Comparison of ENCODE assay signal across 33 cellular contexts in the genomic region with DNA sequence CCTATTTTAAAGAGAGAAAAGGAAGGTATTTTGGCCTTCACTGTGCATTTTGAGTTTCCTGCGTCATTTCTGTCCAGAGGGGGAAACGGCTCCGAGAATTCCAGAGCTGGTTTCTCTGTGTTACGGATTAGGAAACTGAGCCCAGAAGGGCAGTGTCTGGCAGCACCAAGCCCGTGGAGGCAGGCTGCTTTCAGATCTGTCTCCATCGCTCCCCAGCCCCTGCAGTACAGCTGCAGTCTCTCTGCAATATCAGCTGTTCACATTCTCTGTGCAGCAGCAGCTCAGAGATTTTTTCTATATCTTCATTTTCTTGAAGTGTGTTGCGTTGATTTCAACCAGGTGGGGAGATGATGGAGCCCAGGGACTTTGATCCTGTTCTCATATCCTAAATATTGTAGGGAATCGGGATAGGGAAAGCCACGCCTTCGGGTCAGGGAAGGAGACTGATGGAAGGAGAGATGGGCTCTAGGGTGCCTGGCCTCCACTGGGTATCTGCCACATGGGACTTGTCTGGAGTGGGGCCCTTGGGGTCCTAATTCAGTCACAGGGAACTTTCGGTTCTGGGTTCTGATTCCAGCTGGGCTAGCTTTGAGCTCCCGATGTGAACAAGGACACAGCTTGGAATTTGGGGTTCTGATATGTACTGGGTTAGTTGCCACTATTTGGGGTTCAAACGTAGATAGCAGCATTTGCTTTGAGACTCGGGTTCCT. TPM values are rescaled to one million over a fixed set of nuclear protein-coding genes. Genes with fewer than 3 reads are reported as not detected.
"Had no signal": no experiment of that assay in that cellular context is flagged by ENCODE, and none has a peak within 500 bp of the region (broad histone marks: within the 10 kb centered on the region; RNA-seq: fewer than 3 reads in every experiment).

No MANE protein-coding gene starts in this region.

- H3K9me3 Mint-ChIP-seq: activated CD4-positive, alpha-beta T cell treated with anti-CD3 and anti-CD28 coated beads, Interleukin-2, amount 10 ng/mL, durations not matched to agents 7 days and 5 days; activated CD8-positive, alpha-beta T cell treated with anti-CD3 and anti-CD28 coated beads for 36 hours; activated naive CD4-positive, alpha-beta T cell treated with anti-CD3 and anti-CD28 coated beads, Interleukin-2, amount 50 U/mL, for 24 hours; activated T-helper 1 cell treated with anti-CD3 and anti-CD28 coated beads, Interleukin-12 subunit alpha, Interleukin-12 subunit beta, Interleukin-2, Interleukin-4 antibody, amounts not matched to agents 30 ng/mL and 10 ng/mL and 1 ng/mL, durations not matched to agents 14 hours and 24 hours and 36 hours; stimulated activated naive CD8-positive, alpha-beta T cell treated with anti-CD3 and anti-CD28 coated beads, Interleukin-15, Interleukin-2, amounts not matched to agents 100 ng/mL and 50 ng/mL, for 24 hours had no signal

- H3K27me3 ChIP-seq: thyroid gland had no signal

- H3K4me3 ChIP-seq: adrenal gland, lower lobe of right lung, ovary, psoas muscle, right atrium auricular region, thyroid gland, upper lobe of right lung had no signal

- H3K9me3 ChIP-seq: adrenal gland, lower lobe of right lung, neutrophil, ovary, psoas muscle, right atrium auricular region, thyroid gland, upper lobe of right lung had no signal

- ATAC-seq: activated CD8-positive, alpha-beta memory T cell treated with anti-CD3 and anti-CD28 coated beads, Interleukin-2, amount 10 ng/mL, durations not matched to agents 7 days and 5 days; activated CD8-positive, alpha-beta T cell treated with anti-CD3 and anti-CD28 coated beads for 36 hours; foreskin keratinocyte; left lobe of liver; lower lobe of right lung; naive thymus-derived CD4-positive, alpha-beta T cell; psoas muscle; upper lobe of right lung had no signal

- H3K27ac ChIP-seq: epithelial cell of prostate, foreskin keratinocyte, lower lobe of right lung, neutrophil, ovary, psoas muscle, right atrium auricular region, thyroid gland, upper lobe of right lung had no signal

- H3K27ac Mint-ChIP-seq: activated CD4-positive, alpha-beta T cell treated with anti-CD3 and anti-CD28 coated beads, Interleukin-2, amount 10 ng/mL, durations not matched to agents 7 days and 5 days; activated CD8-positive, alpha-beta memory T cell treated with anti-CD3 and anti-CD28 coated beads, Interleukin-2, amount 10 ng/mL, durations not matched to agents 7 days and 5 days; activated CD8-positive, alpha-beta T cell treated with anti-CD3 and anti-CD28 coated beads for 36 hours; activated naive CD4-positive, alpha-beta T cell treated with anti-CD3 and anti-CD28 coated beads, Interleukin-2, amount 50 U/mL, for 24 hours; activated T-helper 1 cell treated with anti-CD3 and anti-CD28 coated beads, Interleukin-12 subunit alpha, Interleukin-12 subunit beta, Interleukin-2, Interleukin-4 antibody, amounts not matched to agents 30 ng/mL and 10 ng/mL and 1 ng/mL, durations not matched to agents 14 hours and 24 hours and 36 hours; stimulated activated naive CD8-positive, alpha-beta T cell treated with anti-CD3 and anti-CD28 coated beads, Interleukin-15, Interleukin-2, amounts not matched to agents 100 ng/mL and 50 ng/mL, for 24 hours had no signal

- H3K4me3 Mint-ChIP-seq: activated CD4-positive, alpha-beta T cell treated with anti-CD3 and anti-CD28 coated beads, Interleukin-2, amount 10 ng/mL, durations not matched to agents 7 days and 5 days; activated CD8-positive, alpha-beta memory T cell treated with anti-CD3 and anti-CD28 coated beads, Interleukin-2, amount 10 ng/mL, durations not matched to agents 7 days and 5 days; activated CD8-positive, alpha-beta T cell treated with anti-CD3 and anti-CD28 coated beads for 36 hours; activated naive CD4-positive, alpha-beta T cell treated with anti-CD3 and anti-CD28 coated beads, Interleukin-2, amount 50 U/mL, for 24 hours; activated T-helper 1 cell treated with anti-CD3 and anti-CD28 coated beads, Interleukin-12 subunit alpha, Interleukin-12 subunit beta, Interleukin-2, Interleukin-4 antibody, amounts not matched to agents 30 ng/mL and 10 ng/mL and 1 ng/mL, durations not matched to agents 14 hours and 24 hours and 36 hours; stimulated activated naive CD8-positive, alpha-beta T cell treated with anti-CD3 and anti-CD28 coated beads, Interleukin-15, Interleukin-2, amounts not matched to agents 100 ng/mL and 50 ng/mL, for 24 hours had no signal

- H3K4me1 ChIP-seq: adrenal gland, foreskin keratinocyte had no signal

- DNase-seq: activated CD4-positive, alpha-beta T cell treated with anti-CD3 and anti-CD28 coated beads, Interleukin-2, amount 10 ng/mL, durations not matched to agents 7 days and 5 days; activated CD8-positive, alpha-beta memory T cell treated with anti-CD3 and anti-CD28 coated beads, Interleukin-2, amount 10 ng/mL, durations not matched to agents 7 days and 5 days; activated CD8-positive, alpha-beta T cell treated with anti-CD3 and anti-CD28 coated beads for 36 hours; activated gamma-delta T cell; activated T-cell treated with anti-CD3 and anti-CD28 coated beads for 4 hours; adrenal gland; central memory CD4-positive, alpha-beta T cell; foreskin keratinocyte; immature natural killer cell; lower lobe of right lung; mesendoderm; naive thymus-derived CD4-positive, alpha-beta T cell; ovary; psoas muscle; stimulated activated CD4-positive, alpha-beta T cell treated with anti-CD3 and anti-CD28 coated beads, Interleukin-12 subunit alpha, Interleukin-12 subunit beta, amount 100 ng/mL, for 4 hours; stimulated activated CD4-positive, alpha-beta T cell treated with anti-CD3 and anti-CD28 coated beads, Interleukin-4, amount 100 ng/mL, for 4 hours; substantia nigra; SW 1271; T-helper 2 cell; thyroid gland; upper lobe of right lung had no signal

- H3K36me3 ChIP-seq: adrenal gland, lower lobe of right lung, neutrophil, ovary, right atrium auricular region, thyroid gland, upper lobe of right lung had no signal

RNA-seq across cellular contexts. Expression of a gene that starts 2.8 kb away (rescaled TPM):
- total RNA-seq: activated CD4-positive, alpha-beta T cell treated with anti-CD3 and anti-CD28 coated beads, Interleukin-2, amount 10 ng/mL, durations not matched to agents 7 days and 5 days; activated CD8-positive, alpha-beta memory T cell treated with anti-CD3 and anti-CD28 coated beads, Interleukin-2, amount 10 ng/mL, durations not matched to agents 7 days and 5 days; activated CD8-positive, alpha-beta T cell treated with anti-CD3 and anti-CD28 coated beads for 36 hours; activated T-helper 1 cell treated with anti-CD3 and anti-CD28 coated beads, Interleukin-12 subunit alpha, Interleukin-12 subunit beta, Interleukin-2, Interleukin-4 antibody, amounts not matched to agents 30 ng/mL and 10 ng/mL and 1 ng/mL, durations not matched to agents 14 hours and 24 hours and 36 hours; adrenal gland; astrocyte; foreskin keratinocyte; glomerular endothelial cell; kidney epithelial cell; left lobe of liver; lower lobe of right lung; mucosa of gallbladder; naive thymus-derived CD4-positive, alpha-beta T cell; ovary; psoas muscle; right atrium auricular region; skeletal muscle tissue; thyroid gland; upper lobe of right lung had no signal
- polyA plus RNA-seq: adrenal gland; foreskin keratinocyte; immature natural killer cell; naive thymus-derived CD4-positive, alpha-beta T cell; ovary; psoas muscle had no signal
